ENCODE assay signal across 30 cellular contexts in genomic region chr1:147749792-147750191, GRCh38. TPM values are rescaled to one million over a fixed set of nuclear protein-coding genes. Genes with fewer than 3 reads are reported as not detected.
"Had no signal": no experiment of that assay in that cellular context is flagged by ENCODE, and none has a peak within 500 bp of the region (broad histone marks: within the 10 kb centered on the region; RNA-seq: fewer than 3 reads in every experiment).

No MANE protein-coding gene starts in this region.

- H3K36me3 ChIP-seq: neural progenitor cell, ovary, right lobe of liver, sigmoid colon, stomach, thoracic aorta, thyroid gland, tibial nerve, upper lobe of left lung, vagina had no signal

- DNase-seq: naive B cell; naive thymus-derived CD8-positive, alpha-beta T cell; occipital lobe; ovary; posterior cingulate gyrus; psoas muscle; right lobe of liver; sigmoid colon; small intestine; stimulated activated CD4-positive, alpha-beta T cell treated with anti-CD3 and anti-CD28 coated beads, Interleukin-15, amount 100 ng/mL, for 24 hours; stimulated activated CD4-positive, alpha-beta T cell treated with anti-CD3 and anti-CD28 coated beads, Interleukin-2, amount 100 ng/mL, for 24 hours; stimulated activated CD4-positive, alpha-beta T cell treated with anti-CD3 and anti-CD28 coated beads, Interleukin-2, amount 100 ng/mL, for 48 hours; stimulated activated CD4-positive, alpha-beta T cell treated with anti-CD3 and anti-CD28 coated beads, Interleukin-4, amount 100 ng/mL, for 24 hours; stimulated activated naive B cell treated with anti-CD40 and anti-IgM and Interleukin-4, amounts not matched to agents 10 μg/mL and 1 μg/mL and 100 μg/mL, for 72 hours; stimulated activated naive CD4-positive, alpha-beta T cell treated with Interleukin-2 at 50 U/mL for 16 hours; stomach; thyroid gland; trophoblast cell; upper lobe of left lung had no signal

- H3K9me3 Mint-ChIP-seq: naive B cell; naive thymus-derived CD8-positive, alpha-beta T cell; nephron; neural progenitor cell; stimulated activated effector memory CD8-positive, alpha-beta T cell treated with anti-CD3 and anti-CD28 coated beads, Interleukin-12 subunit alpha, Interleukin-12 subunit beta, amount 100 ng/mL, for 72 hours; stimulated activated naive B cell treated with anti-CD40 and anti-IgM and Interleukin-4, amounts not matched to agents 10 μg/mL and 1 μg/mL and 100 μg/mL, for 72 hours; stimulated activated naive CD8-positive, alpha-beta T cell treated with anti-CD3 and anti-CD28 coated beads, Interleukin-15, Interleukin-2, amounts not matched to agents 100 ng/mL and 50 ng/mL, for 24 hours had no signal

- H3K9me3 ChIP-seq: ovary, psoas muscle, right lobe of liver, sigmoid colon, stomach, thoracic aorta, thyroid gland, tibial nerve, upper lobe of left lung, vagina had no signal

- H3K27ac Mint-ChIP-seq: naive thymus-derived CD8-positive, alpha-beta T cell; nephron; neural progenitor cell; progenitor cell of endocrine pancreas; stimulated activated effector memory CD8-positive, alpha-beta T cell treated with anti-CD3 and anti-CD28 coated beads, Interleukin-12 subunit alpha, Interleukin-12 subunit beta, amount 100 ng/mL, for 72 hours; stimulated activated naive B cell treated with anti-CD40 and anti-IgM and Interleukin-4, amounts not matched to agents 10 μg/mL and 1 μg/mL and 100 μg/mL, for 72 hours; stimulated activated naive CD8-positive, alpha-beta T cell treated with anti-CD3 and anti-CD28 coated beads, Interleukin-15, Interleukin-2, amounts not matched to agents 100 ng/mL and 50 ng/mL, for 24 hours had no signal

- H3K27ac ChIP-seq: neural progenitor cell, ovary, parathyroid adenoma, psoas muscle, right lobe of liver, sigmoid colon, stomach, thoracic aorta, thyroid gland, tibial nerve, upper lobe of left lung, vagina had no signal

- H3K4me3 ChIP-seq: neural progenitor cell, ovary, psoas muscle, right lobe of liver, sigmoid colon, stomach, thoracic aorta, thyroid gland, tibial nerve, upper lobe of left lung, vagina had no signal

- FAIRE-seq: small intestine had no signal

- H3K36me3 Mint-ChIP-seq: naive B cell; naive thymus-derived CD8-positive, alpha-beta T cell; neural progenitor cell; stimulated activated effector memory CD8-positive, alpha-beta T cell treated with anti-CD3 and anti-CD28 coated beads, Interleukin-12 subunit alpha, Interleukin-12 subunit beta, amount 100 ng/mL, for 72 hours; stimulated activated naive B cell treated with anti-CD40 and anti-IgM and Interleukin-4, amounts not matched to agents 10 μg/mL and 1 μg/mL and 100 μg/mL, for 72 hours had no signal

- H3K4me1 ChIP-seq: neural progenitor cell, parathyroid adenoma, psoas muscle, right lobe of liver, sigmoid colon, stomach, thyroid gland, tibial nerve, vagina had no signal

- H3K4me3 Mint-ChIP-seq: naive B cell; naive thymus-derived CD8-positive, alpha-beta T cell; nephron; neural progenitor cell; stimulated activated effector memory CD8-positive, alpha-beta T cell treated with anti-CD3 and anti-CD28 coated beads, Interleukin-12 subunit alpha, Interleukin-12 subunit beta, amount 100 ng/mL, for 72 hours; stimulated activated naive B cell treated with anti-CD40 and anti-IgM and Interleukin-4, amounts not matched to agents 10 μg/mL and 1 μg/mL and 100 μg/mL, for 72 hours; stimulated activated naive CD8-positive, alpha-beta T cell treated with anti-CD3 and anti-CD28 coated beads, Interleukin-15, Interleukin-2, amounts not matched to agents 100 ng/mL and 50 ng/mL, for 24 hours had no signal

- H3K4me1 Mint-ChIP-seq: naive B cell; stimulated activated effector memory CD8-positive, alpha-beta T cell treated with anti-CD3 and anti-CD28 coated beads, Interleukin-12 subunit alpha, Interleukin-12 subunit beta, amount 100 ng/mL, for 72 hours; stimulated activated naive B cell treated with anti-CD40 and anti-IgM and Interleukin-4, amounts not matched to agents 10 μg/mL and 1 μg/mL and 100 μg/mL, for 72 hours had no signal

- ATAC-seq: naive thymus-derived CD8-positive, alpha-beta T cell; psoas muscle; right lobe of liver; stimulated activated effector memory CD8-positive, alpha-beta T cell treated with anti-CD3 and anti-CD28 coated beads, Interleukin-12 subunit alpha, Interleukin-12 subunit beta, amount 100 ng/mL, for 72 hours; stimulated activated naive B cell treated with anti-CD40 and anti-IgM and Interleukin-4, amounts not matched to agents 10 μg/mL and 1 μg/mL and 100 μg/mL, for 72 hours had no signal

- H3K27me3 ChIP-seq: neural progenitor cell, ovary, right lobe of liver, sigmoid colon, thyroid gland, tibial nerve, upper lobe of left lung, vagina had no signal

RNA-seq across cellular contexts. Expression of gene GJA5, which starts 10.6 kb away (rescaled TPM):
- total RNA-seq: naive thymus-derived CD8-positive, alpha-beta T cell; osteoblast; progenitor cell of endocrine pancreas had no signal
- polyA plus RNA-seq: naive thymus-derived CD8-positive, alpha-beta T cell; neural cell had no signal
